Comparison of ENCODE assay signal across 26 cellular contexts in the genomic region with DNA sequence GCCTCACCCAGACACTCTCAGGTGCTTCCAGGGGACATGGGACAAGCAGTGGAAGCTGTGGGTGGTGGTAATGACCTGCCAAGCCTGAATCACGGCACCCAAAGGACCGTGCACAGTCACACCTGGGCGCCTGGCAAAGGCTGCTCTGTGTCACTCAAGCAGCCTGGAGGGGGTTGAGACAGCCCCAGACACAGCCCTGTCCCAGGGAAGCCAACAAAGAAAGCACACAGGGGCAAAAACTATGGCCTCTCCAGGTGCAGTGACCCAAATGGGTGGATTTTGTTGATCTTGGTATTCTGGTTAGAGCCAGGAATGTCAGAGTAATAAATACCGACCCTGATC. TPM values are rescaled to one million over a fixed set of nuclear protein-coding genes. Genes with fewer than 3 reads are reported as not detected.
"Had no signal": no experiment of that assay in that cellular context is flagged by ENCODE, and none has a peak within 500 bp of the region (broad histone marks: within the 10 kb centered on the region; RNA-seq: fewer than 3 reads in every experiment).

No MANE protein-coding gene starts in this region.

- DNase-seq: colonic mucosa; cortex of kidney; effector CD8-positive, alpha-beta T cell; effector memory CD8-positive, alpha-beta T cell; erythroblast; esophagus squamous epithelium; foreskin melanocyte; gastrocnemius medialis; glutamatergic neuron; heart right ventricle; hippocampal formation; left cardiac atrium; left lung; left ventricle myocardium superior; lower lobe of right lung; mesenchymal stem cell; mucosa of descending colon had no signal

- H3K4me1 ChIP-seq: colonic mucosa, gastrocnemius medialis, heart right ventricle, left lung, lower lobe of right lung had no signal

- H3K4me1 Mint-ChIP-seq: endodermal cell, mesothelial cell of epicardium had no signal

- ATAC-seq: effector memory CD8-positive, alpha-beta T cell; esophagus mucosa; gastrocnemius medialis; heart right ventricle; left cardiac atrium; left ventricle myocardium superior; mucosa of descending colon had no signal

- H3K9me3 ChIP-seq: colonic mucosa, esophagus squamous epithelium, gastrocnemius medialis, heart right ventricle, left lung, lower lobe of right lung, mucosa of descending colon had no signal

- H3K27ac ChIP-seq: colonic mucosa, epithelial cell of prostate, esophagus squamous epithelium, gastrocnemius medialis, heart right ventricle, left lung, lower lobe of right lung had no signal

- H3K9me3 Mint-ChIP-seq: dendritic cell treated with granulocyte-macrophage colony-stimulating factor and Interleukin-4, amounts not matched to agents 40 ng/mL and 50 ng/mL, for 4 days; effector memory CD8-positive, alpha-beta T cell; endodermal cell; mesothelial cell of epicardium had no signal

- H3K4me3 ChIP-seq: colonic mucosa, esophagus squamous epithelium, gastrocnemius medialis, heart right ventricle, left lung, lower lobe of right lung, mucosa of descending colon had no signal

- H3K4me3 Mint-ChIP-seq: dendritic cell treated with granulocyte-macrophage colony-stimulating factor and Interleukin-4, amounts not matched to agents 40 ng/mL and 50 ng/mL, for 4 days; effector memory CD8-positive, alpha-beta T cell; endodermal cell; mesothelial cell of epicardium had no signal

- H3K27me3 ChIP-seq: colonic mucosa, esophagus squamous epithelium, gastrocnemius medialis, heart right ventricle, left lung had no signal

- H3K27ac Mint-ChIP-seq: dendritic cell treated with granulocyte-macrophage colony-stimulating factor and Interleukin-4, amounts not matched to agents 40 ng/mL and 50 ng/mL, for 4 days; endodermal cell; mesothelial cell of epicardium had no signal

- H3K27me3 Mint-ChIP-seq: effector memory CD8-positive, alpha-beta T cell had no signal

RNA-seq across cellular contexts. Expression of a gene that starts 15.0 kb away (rescaled TPM):
- total RNA-seq: dermis microvascular lymphatic vessel endothelial cell, glomerular endothelial cell, lung microvascular endothelial cell, mesenteric fat pad had no signal
